In genomic region chr17:38676706-38677504, GRCh38 we compare ENCODE assay signal across 1 cellular context.
TF ChIP-seq lines count a peak whose summit lies in the region.

No MANE protein-coding gene starts in this region.

TF ChIP-seq in HepG2, 621 proteins besides CTCF, POLR2A, EP300 and RAD21 (continued from another document and continues in another):
- TF ChIP-seq ZHX2 (IDR thresholded peaks at IDR 0.05; ENCODE audit: low read depth) (no peak), ZHX2 (CRISPR knock-in tag; IDR thresholded peaks at IDR 0.05; ENCODE audit: borderline replicate concordance) (no peak), HDAC1 (CRISPR knock-in tag; IDR thresholded peaks at IDR 0.05) (peak; percentile 57), GPBP1L1 (CRISPR knock-in tag; IDR thresholded peaks at IDR 0.05) (no peak), ZNF263 (CRISPR knock-in tag; IDR thresholded peaks at IDR 0.05) (no peak), FOSL1 (CRISPR knock-in tag; IDR thresholded peaks at IDR 0.05; ENCODE audit: borderline replicate concordance) (no peak), ZNF746 (CRISPR knock-in tag; IDR thresholded peaks at IDR 0.05) (peak; percentile 73; the same call in 1 of the 2 replicates), LBX2 (CRISPR knock-in tag; IDR thresholded peaks at IDR 0.05; ENCODE audit: borderline replicate concordance) (no peak), TAF1 (CRISPR knock-in tag; IDR thresholded peaks at IDR 0.05) (peak; percentile 15; the same call in 1 of the 2 replicates), HIVEP1 (CRISPR knock-in tag; IDR thresholded peaks at IDR 0.05) (peak; percentile 46; the same call in 1 of the 2 replicates), MAFK (conservative IDR thresholded peaks at IDR 0.05 in 1 of 2, IDR thresholded peaks at IDR 0.05 in 1 of 2; ENCODE audit: low read length in 2 of 2) (no peak), ARID3A (IDR thresholded peaks at IDR 0.05; ENCODE audit: low read depth, low read length) (peak; percentile 41; the same call in 1 of the 2 replicates), NFKB2 (CRISPR knock-in tag; IDR thresholded peaks at IDR 0.05; ENCODE audit: borderline replicate concordance) (no peak), RFX3 (CRISPR knock-in tag; IDR thresholded peaks at IDR 0.05) (no peak), ZNF687 (CRISPR knock-in tag; IDR thresholded peaks at IDR 0.05) (peak; percentile 51), CREBL2 (CRISPR knock-in tag; IDR thresholded peaks at IDR 0.05; ENCODE audit: borderline replicate concordance) (no peak), TIGD3 (CRISPR knock-in tag; IDR thresholded peaks at IDR 0.05; ENCODE audit: borderline replicate concordance) (no peak), ZNF512 (CRISPR knock-in tag; IDR thresholded peaks at IDR 0.05) (no peak), NR0B2 (CRISPR knock-in tag; IDR thresholded peaks at IDR 0.05) (no peak), EED (CRISPR knock-in tag; IDR thresholded peaks at IDR 0.05) (no peak), HMGXB4 (CRISPR knock-in tag; IDR thresholded peaks at IDR 0.05; ENCODE audit: borderline replicate concordance in 1 of 2, low read depth in 1 of 2) (peak; percentile 84 to 92; a peak in 3 of 4 replicates), ZNF83 (CRISPR knock-in tag; IDR thresholded peaks at IDR 0.05; ENCODE audit: borderline replicate concordance) (no peak), NR2F2 (IDR thresholded peaks at IDR 0.05; ENCODE audit: borderline replicate concordance, low read depth) (peak; percentile 27; the same call in 1 of the 2 replicates), ZNF775 (CRISPR knock-in tag; IDR thresholded peaks at IDR 0.05; ENCODE audit: borderline replicate concordance) (no peak), ARNTL (CRISPR knock-in tag; IDR thresholded peaks at IDR 0.05) (peak; percentile 96), ZNF33B (CRISPR knock-in tag; IDR thresholded peaks at IDR 0.05) (no peak), ZNF207 (IDR thresholded peaks at IDR 0.05; ENCODE audit: borderline replicate concordance) (no peak), ZNF644 (CRISPR knock-in tag; IDR thresholded peaks at IDR 0.05; ENCODE audit: low read depth) (no peak), KDM6A (CRISPR knock-in tag; IDR thresholded peaks at IDR 0.05; ENCODE audit: low read depth) (no peak), ZNF276 (CRISPR knock-in tag; IDR thresholded peaks at IDR 0.05; ENCODE audit: low read depth) (no peak), POLR2AphosphoS2 (IDR thresholded peaks at IDR 0.05; ENCODE audit: low read depth, low read length) (no peak), MYC (CRISPR knock-in tag; IDR thresholded peaks at IDR 0.05; ENCODE audit: borderline replicate concordance) (peak; percentile 86; the same call in 1 of the 2 replicates), SP1 (IDR thresholded peaks at IDR 0.05) (no peak), SP1 (CRISPR knock-in tag; IDR thresholded peaks at IDR 0.05) (peak; percentile 54; the same call in 1 of the 2 replicates), ZSCAN25 (CRISPR knock-in tag; IDR thresholded peaks at IDR 0.05) (no peak)
